ENCODE assay signal across 15 cellular contexts in genomic region chr17:46182961-46183360, GRCh38. TPM values are rescaled to one million over a fixed set of nuclear protein-coding genes. Genes with fewer than 3 reads are reported as not detected.
DNase-seq lines count a peak whose midpoint lies in the region; ATAC-seq, FAIRE-seq and TF ChIP-seq lines count a peak whose summit lies in the region.
"Had no signal": no experiment of that assay in that cellular context is flagged by ENCODE, and none has a peak within 500 bp of the region (broad histone marks: within the 10 kb centered on the region; RNA-seq: fewer than 3 reads in every experiment).

No MANE protein-coding gene starts in this region.

- TF ChIP-seq CTCF in CD14-positive monocyte (IDR thresholded peaks at IDR 0.05), result no peak

- H3K27ac Mint-ChIP-seq in CD14-positive monocyte, result peak overlapping the region in 6 of 7 donors; percentile 18 to 72 (median 37)
- H3K27ac Mint-ChIP-seq in activated naive CD8-positive, alpha-beta T cell treated with anti-CD3 and anti-CD28 coated beads for 36 hours, result peak overlapping the region; percentile 82
- peak overlapping the region in 8 of 9 donors; percentile 1 to 77 (median 36) for H3K27ac Mint-ChIP-seq in naive thymus-derived CD4-positive, alpha-beta T cell
- no peak overlapping the region for H3K27ac Mint-ChIP-seq in activated CD4-positive, alpha-beta T cell treated with anti-CD3 and anti-CD28 coated beads, Interleukin-2, amount 10 ng/mL, durations not matched to agents 7 days and 5 days

- peaks cover 75 to 89% of the 10 kb centered on the region in 2 donors for H3K4me1 ChIP-seq in naive thymus-derived CD4-positive, alpha-beta T cell (ENCODE audit: control insufficient read depth in 2 of 2, insufficient read depth in 2 of 2, low read length in 2 of 2)

- no peaks in the 10 kb centered on the region for H3K36me3 ChIP-seq in naive thymus-derived CD4-positive, alpha-beta T cell (ENCODE audit: control insufficient read depth in 2 of 3, insufficient read depth in 3 of 3, low read length in 3 of 3)
- H3K36me3 ChIP-seq: esophagus muscularis mucosa had no signal

- no peak overlapping the region for H3K4me3 Mint-ChIP-seq in CD14-positive monocyte
- peak overlapping the region; percentile 8 for H3K4me3 Mint-ChIP-seq in activated naive CD8-positive, alpha-beta T cell treated with anti-CD3 and anti-CD28 coated beads for 36 hours
- peak overlapping the region in 9 of 10 donors; percentile 12 to 98 (median 72) for H3K4me3 Mint-ChIP-seq in naive thymus-derived CD4-positive, alpha-beta T cell
- H3K4me3 Mint-ChIP-seq in activated CD4-positive, alpha-beta T cell treated with anti-CD3 and anti-CD28 coated beads, Interleukin-2, amount 10 ng/mL, durations not matched to agents 7 days and 5 days, result no peak overlapping the region

- no peak for ATAC-seq in naive thymus-derived CD4-positive, alpha-beta T cell
- ATAC-seq in GM21360 (IDR thresholded peaks at IDR 0.05; ENCODE audit: unreplicated experiment), result no peak
- ATAC-seq: heart left ventricle, left colon had no signal

- H3K9me3 Mint-ChIP-seq in CD14-positive monocyte, result no peaks in the 10 kb centered on the region
- no peaks in the 10 kb centered on the region for H3K9me3 Mint-ChIP-seq in activated naive CD8-positive, alpha-beta T cell treated with anti-CD3 and anti-CD28 coated beads for 36 hours
- peaks cover 0 to 3% (median 0%) of the 10 kb centered on the region in 11 donors for H3K9me3 Mint-ChIP-seq in naive thymus-derived CD4-positive, alpha-beta T cell
- no peaks in the 10 kb centered on the region for H3K9me3 Mint-ChIP-seq in activated CD4-positive, alpha-beta T cell treated with anti-CD3 and anti-CD28 coated beads, Interleukin-2, amount 10 ng/mL, durations not matched to agents 7 days and 5 days

- intact Hi-C loops in CD14-positive monocyte (cut with micrococcal nuclease), result no loop called here
- intact Hi-C loops in naive thymus-derived CD4-positive, alpha-beta T cell (cut with micrococcal nuclease), result loop anchor here (1.0 to 5.0 kb wide), 2 partner anchors 7 to 41 kb away; no protein-coding TSS in a partner anchor

- H3K9me3 ChIP-seq in naive thymus-derived CD4-positive, alpha-beta T cell (ENCODE audit: control insufficient read depth in 2 of 3, low read length in 3 of 3), result no peaks in the 10 kb centered on the region
- H3K9me3 ChIP-seq: Caco-2, esophagus muscularis mucosa, heart left ventricle had no signal

- peaks cover 83% of the 10 kb centered on the region for H3K4me1 Mint-ChIP-seq in CD14-positive monocyte
- H3K4me1 Mint-ChIP-seq in activated naive CD8-positive, alpha-beta T cell treated with anti-CD3 and anti-CD28 coated beads for 36 hours, result peaks cover 90% of the 10 kb centered on the region
- peaks cover 76 to 100% (median 93%) of the 10 kb centered on the region in 7 donors for H3K4me1 Mint-ChIP-seq in naive thymus-derived CD4-positive, alpha-beta T cell
- H3K4me1 Mint-ChIP-seq in activated CD4-positive, alpha-beta T cell treated with anti-CD3 and anti-CD28 coated beads, Interleukin-2, amount 10 ng/mL, durations not matched to agents 7 days and 5 days, result peaks cover 87% of the 10 kb centered on the region

- no peak overlapping the region for H3K4me3 ChIP-seq in naive thymus-derived CD4-positive, alpha-beta T cell (ENCODE audit: low read length)
- H3K4me3 ChIP-seq: esophagus muscularis mucosa, heart left ventricle had no signal

- H3K27me3 ChIP-seq in naive thymus-derived CD4-positive, alpha-beta T cell (ENCODE audit: control insufficient read depth in 2 of 2, insufficient read depth in 2 of 2, low read length in 2 of 2), result no peaks in the 10 kb centered on the region
- H3K27me3 ChIP-seq: esophagus muscularis mucosa, heart left ventricle had no signal

- POLR2A ChIA-PET in naive thymus-derived CD4-positive, alpha-beta T cell (lab: Charles Lee), result interaction anchor here (0.5 kb wide), 1 partner anchor 16 kb away, joined by 4 read pairs; no protein-coding TSS in a partner anchor
- POLR2A ChIA-PET in activated CD4-positive, alpha-beta T cell treated with anti-CD3 and anti-CD28 coated beads, Interleukin-2, amount 10 ng/mL, durations not matched to agents 7 days and 5 days (lab: Charles Lee), result no interaction called here

- TF ChIP-seq POLR2A in H54 (IDR thresholded peaks at IDR 0.05; ENCODE audit: low read depth, low read length), result no peak

- peak overlapping the region; percentile 6 for H3K27ac ChIP-seq in naive thymus-derived CD4-positive, alpha-beta T cell (ENCODE audit: low read depth, low read length)
- H3K27ac ChIP-seq: esophagus muscularis mucosa, heart left ventricle had no signal

- CTCF ChIA-PET in naive thymus-derived CD4-positive, alpha-beta T cell (lab: Charles Lee), result interaction anchor here (0.6 to 1.0 kb wide), 4 partner anchors 11 to 33 kb away, joined by 3 to 6 read pairs (median 4); no protein-coding TSS in a partner anchor
- CTCF ChIA-PET in activated CD4-positive, alpha-beta T cell treated with anti-CD3 and anti-CD28 coated beads, Interleukin-2, amount 10 ng/mL, durations not matched to agents 7 days and 5 days (lab: Charles Lee), result interaction anchor here (0.7 to 10.1 kb wide), 3 partner anchors 9 to 37 kb away, joined by 3 to 73 read pairs (median 3); partner anchors contain the start of gene KANSL1

- H3K27me3 Mint-ChIP-seq in CD14-positive monocyte (ENCODE audit: low read depth in 3 of 3), result no peaks in the 10 kb centered on the region
- H3K27me3 Mint-ChIP-seq in activated naive CD8-positive, alpha-beta T cell treated with anti-CD3 and anti-CD28 coated beads for 36 hours, result no peaks in the 10 kb centered on the region
- H3K27me3 Mint-ChIP-seq in naive thymus-derived CD4-positive, alpha-beta T cell, result no peaks in the 10 kb centered on the region
- H3K27me3 Mint-ChIP-seq in activated CD4-positive, alpha-beta T cell treated with anti-CD3 and anti-CD28 coated beads, Interleukin-2, amount 10 ng/mL, durations not matched to agents 7 days and 5 days, result no peaks in the 10 kb centered on the region

- DNase-seq in CD14-positive monocyte (ENCODE audit: low spot score), result no peak
- peak; percentile 57 for DNase-seq in ELF-1 (ENCODE audit: low read depth, low spot score)
- no peak for DNase-seq in activated naive CD8-positive, alpha-beta T cell treated with anti-CD3 and anti-CD28 coated beads for 36 hours
- no peak for DNase-seq in naive thymus-derived CD4-positive, alpha-beta T cell
- DNase-seq in H54 (ENCODE audit: insufficient read length, low spot score), result no peak
- DNase-seq in NCI-H1930 (lab: John Stamatoyannopoulos, UW), result no peak
- no peak for DNase-seq in activated CD4-positive, alpha-beta T cell treated with anti-CD3 and anti-CD28 coated beads, Interleukin-2, amount 10 ng/mL, durations not matched to agents 7 days and 5 days
- DNase-seq: Caco-2, GOT3, heart left ventricle, left colon, MM.1S, small intestine had no signal

- FAIRE-seq in H54 (lab: Jason Lieb, UNC), result no peak
- FAIRE-seq: small intestine had no signal

- H3K36me3 Mint-ChIP-seq in CD14-positive monocyte, result peaks cover 3 to 6% of the 10 kb centered on the region in 2 donors
- peaks cover 53% of the 10 kb centered on the region for H3K36me3 Mint-ChIP-seq in activated naive CD8-positive, alpha-beta T cell treated with anti-CD3 and anti-CD28 coated beads for 36 hours
- H3K36me3 Mint-ChIP-seq in naive thymus-derived CD4-positive, alpha-beta T cell, result peaks cover 0 to 20% (median 6%) of the 10 kb centered on the region in 5 donors
- peaks cover 14% of the 10 kb centered on the region for H3K36me3 Mint-ChIP-seq in activated CD4-positive, alpha-beta T cell treated with anti-CD3 and anti-CD28 coated beads, Interleukin-2, amount 10 ng/mL, durations not matched to agents 7 days and 5 days (ENCODE audit: low read depth)

RNA-seq across cellular contexts. Expression of gene KANSL1, which starts 10.3 kb away (rescaled TPM):
- polyA plus RNA-seq in CD14-positive monocyte, result 1 to 10 TPM; 3.1 to 4.6 TPM
- total RNA-seq in activated naive CD8-positive, alpha-beta T cell treated with anti-CD3 and anti-CD28 coated beads for 36 hours, result 10 to 100 TPM; 60.9 to 65.5 TPM
- total RNA-seq in naive thymus-derived CD4-positive, alpha-beta T cell, result 100 to 1,000 TPM; 121 to 230 (median 202) TPM
- polyA plus RNA-seq in naive thymus-derived CD4-positive, alpha-beta T cell, result 10 to 100 TPM; 17.4 to 24.0 TPM
- total RNA-seq in activated CD4-positive, alpha-beta T cell treated with anti-CD3 and anti-CD28 coated beads, Interleukin-2, amount 10 ng/mL, durations not matched to agents 7 days and 5 days, result 10 to 100 TPM; 85.7 to 97.7 TPM

Comparison
In these comparisons a context has a peak if more than half of its experiments do, and no peak if none do; other contexts are left out.
1. H3K4me3 Mint-ChIP-seq: peak in activated naive CD8-positive, alpha-beta T cell treated with anti-CD3 and anti-CD28 coated beads for 36 hours (single experiment) and naive thymus-derived CD4-positive, alpha-beta T cell (9 of 10); none in CD14-positive monocyte (0 of 2) and activated CD4-positive, alpha-beta T cell treated with anti-CD3 and anti-CD28 coated beads, Interleukin-2, amount 10 ng/mL, durations not matched to agents 7 days and 5 days (single experiment).
2. intact Hi-C loops: an anchor here in naive thymus-derived CD4-positive, alpha-beta T cell (1.0 to 5.0 kb wide); none called in CD14-positive monocyte.